In genomic region chr11:122775675-122776271, GRCh38 we compare ENCODE assay signal across 17 cellular contexts.
A peak's percentile ranks its signal among the peaks of the same experiment; 100 is the strongest.
DNase-seq lines count a peak whose midpoint lies in the region; ATAC-seq and TF ChIP-seq lines count a peak whose summit lies in the region.
"Had no signal": no experiment of that assay in that cellular context is flagged by ENCODE, and none has a peak within 500 bp of the region (broad histone marks: within the 10 kb centered on the region; RNA-seq: fewer than 3 reads in every experiment).

No MANE protein-coding gene starts in this region.

- H3K4me3 ChIP-seq in CD8-positive, alpha-beta T cell (ENCODE audit: low read depth, low read length), result no peak overlapping the region
- no peak overlapping the region for H3K4me3 ChIP-seq in WERI-Rb-1 (ENCODE audit: low read depth, low read length)
- H3K4me3 ChIP-seq: suprapubic skin had no signal

- no peak for TF ChIP-seq CTCF in CD8-positive, alpha-beta T cell (IDR thresholded peaks at IDR 0.05)
- TF ChIP-seq CTCF in chondrocyte (IDR thresholded peaks at IDR 0.05) (no peak), WERI-Rb-1 (IDR thresholded peaks at IDR 0.05; ENCODE audit: low read depth, low read length) (no peak)

- H3K4me3 Mint-ChIP-seq in activated T-cell treated with anti-CD3 and anti-CD28 coated beads, Interleukin-2, amount 50 U/mL, for 4 hours, result no peak overlapping the region
- no peak overlapping the region for H3K4me3 Mint-ChIP-seq in activated T-cell treated with anti-CD3 and anti-CD28 coated beads, Interleukin-2, amount 50 U/mL, for 72 hours
- no peak overlapping the region for H3K4me3 Mint-ChIP-seq in CD8-positive, alpha-beta T cell
- H3K4me3 Mint-ChIP-seq in activated naive CD8-positive, alpha-beta T cell treated with anti-CD3 and anti-CD28 coated beads for 36 hours, result no peak overlapping the region
- H3K4me3 Mint-ChIP-seq in stimulated activated naive B cell treated with anti-CD40 and anti-IgM and Interleukin-4, amounts not matched to agents 10 μg/mL and 1 μg/mL and 100 μg/mL, for 72 hours, result peak overlapping the region in 1 of 2 donors; percentile 15
- no peak overlapping the region for H3K4me3 Mint-ChIP-seq in chondrocyte (ENCODE audit: unreplicated experiment)
- H3K4me3 Mint-ChIP-seq: activated CD8-positive, alpha-beta memory T cell treated with anti-CD3 and anti-CD28 coated beads, Interleukin-2, amount 10 ng/mL, durations not matched to agents 7 days and 5 days had no signal

- no peaks in the 10 kb centered on the region for H3K9me3 Mint-ChIP-seq in activated T-cell treated with anti-CD3 and anti-CD28 coated beads, Interleukin-2, amount 50 U/mL, for 4 hours
- no peaks in the 10 kb centered on the region for H3K9me3 Mint-ChIP-seq in activated T-cell treated with anti-CD3 and anti-CD28 coated beads, Interleukin-2, amount 50 U/mL, for 72 hours
- H3K9me3 Mint-ChIP-seq in CD8-positive, alpha-beta T cell, result no peaks in the 10 kb centered on the region
- H3K9me3 Mint-ChIP-seq in activated naive CD8-positive, alpha-beta T cell treated with anti-CD3 and anti-CD28 coated beads for 36 hours, result peaks cover 7% of the 10 kb centered on the region
- no peaks in the 10 kb centered on the region for H3K9me3 Mint-ChIP-seq in stimulated activated naive B cell treated with anti-CD40 and anti-IgM and Interleukin-4, amounts not matched to agents 10 μg/mL and 1 μg/mL and 100 μg/mL, for 72 hours
- H3K9me3 Mint-ChIP-seq in chondrocyte (ENCODE audit: low read depth), result no peaks in the 10 kb centered on the region
- H3K9me3 Mint-ChIP-seq: activated T-helper 2 cell treated with anti-CD3 and anti-CD28 coated beads, Interferon-gamma antibody, Interleukin-2, Interleukin-4, amounts not matched to agents 10 μg/mL and 5 μg/mL and 100 μg/mL, durations not matched to agents 14 hours and 24 hours and 36 hours had no signal

- no peak overlapping the region for H3K27ac Mint-ChIP-seq in activated T-cell treated with anti-CD3 and anti-CD28 coated beads, Interleukin-2, amount 50 U/mL, for 72 hours
- peak overlapping the region; percentile 29 for H3K27ac Mint-ChIP-seq in CD8-positive, alpha-beta T cell
- peak overlapping the region; percentile 63 for H3K27ac Mint-ChIP-seq in activated naive CD8-positive, alpha-beta T cell treated with anti-CD3 and anti-CD28 coated beads for 36 hours
- no peak overlapping the region for H3K27ac Mint-ChIP-seq in stimulated activated naive B cell treated with anti-CD40 and anti-IgM and Interleukin-4, amounts not matched to agents 10 μg/mL and 1 μg/mL and 100 μg/mL, for 72 hours
- no peak overlapping the region for H3K27ac Mint-ChIP-seq in chondrocyte (ENCODE audit: unreplicated experiment)
- H3K27ac Mint-ChIP-seq: activated CD8-positive, alpha-beta memory T cell treated with anti-CD3 and anti-CD28 coated beads, Interleukin-2, amount 10 ng/mL, durations not matched to agents 7 days and 5 days; activated T-helper 2 cell treated with anti-CD3 and anti-CD28 coated beads, Interferon-gamma antibody, Interleukin-2, Interleukin-4, amounts not matched to agents 10 μg/mL and 5 μg/mL and 100 μg/mL, durations not matched to agents 14 hours and 24 hours and 36 hours; progenitor cell of endocrine pancreas had no signal

- ATAC-seq in activated T-cell treated with anti-CD3 and anti-CD28 coated beads, Interleukin-2, amount 50 U/mL, for 4 hours, result peak; percentile 52 to 59
- no peak for ATAC-seq in activated T-cell treated with anti-CD3 and anti-CD28 coated beads, Interleukin-2, amount 50 U/mL, for 72 hours (replicated peaks in 1 of 2)
- no peak for ATAC-seq in CD8-positive, alpha-beta T cell
- peak; percentile 90 to 91 for ATAC-seq in stimulated activated naive B cell treated with anti-CD40 and anti-IgM and Interleukin-4, amounts not matched to agents 10 μg/mL and 1 μg/mL and 100 μg/mL, for 72 hours (replicated peaks)
- ATAC-seq: activated CD8-positive, alpha-beta memory T cell treated with anti-CD3 and anti-CD28 coated beads, Interleukin-2, amount 10 ng/mL, durations not matched to agents 7 days and 5 days had no signal

- H3K9me3 ChIP-seq in CD8-positive, alpha-beta T cell (ENCODE audit: low read length), result no peaks in the 10 kb centered on the region
- H3K9me3 ChIP-seq in WERI-Rb-1 (ENCODE audit: severe bottlenecking), result no peaks in the 10 kb centered on the region
- H3K9me3 ChIP-seq: suprapubic skin had no signal

- no peaks in the 10 kb centered on the region for H3K27me3 Mint-ChIP-seq in activated T-cell treated with anti-CD3 and anti-CD28 coated beads, Interleukin-2, amount 50 U/mL, for 4 hours (ENCODE audit: low read depth)
- H3K27me3 Mint-ChIP-seq in activated T-cell treated with anti-CD3 and anti-CD28 coated beads, Interleukin-2, amount 50 U/mL, for 72 hours (ENCODE audit: low read depth), result no peaks in the 10 kb centered on the region
- no peaks in the 10 kb centered on the region for H3K27me3 Mint-ChIP-seq in CD8-positive, alpha-beta T cell (ENCODE audit: low read depth)
- H3K27me3 Mint-ChIP-seq in activated naive CD8-positive, alpha-beta T cell treated with anti-CD3 and anti-CD28 coated beads for 36 hours, result no peaks in the 10 kb centered on the region
- no peaks in the 10 kb centered on the region for H3K27me3 Mint-ChIP-seq in stimulated activated naive B cell treated with anti-CD40 and anti-IgM and Interleukin-4, amounts not matched to agents 10 μg/mL and 1 μg/mL and 100 μg/mL, for 72 hours
- no peaks in the 10 kb centered on the region for H3K27me3 Mint-ChIP-seq in chondrocyte (ENCODE audit: low read depth)

- H3K27me3 ChIP-seq in CD8-positive, alpha-beta T cell (ENCODE audit: insufficient read depth, low read length), result no peaks in the 10 kb centered on the region
- H3K27me3 ChIP-seq in WERI-Rb-1 (ENCODE audit: insufficient read depth, low read depth, severe bottlenecking), result peaks cover 86% of the 10 kb centered on the region

- CTCF ChIA-PET in CD8-positive, alpha-beta T cell (lab: Charles Lee), result interaction anchor here (0.7 to 24.3 kb wide), 6 partner anchors 13 to 198 kb away, joined by 3 to 405 read pairs (median 4); partner anchors contain the start of gene UBASH3B

- peaks cover 16% of the 10 kb centered on the region for H3K36me3 Mint-ChIP-seq in activated T-cell treated with anti-CD3 and anti-CD28 coated beads, Interleukin-2, amount 50 U/mL, for 4 hours (ENCODE audit: insufficient read depth)
- H3K36me3 Mint-ChIP-seq in activated T-cell treated with anti-CD3 and anti-CD28 coated beads, Interleukin-2, amount 50 U/mL, for 72 hours (ENCODE audit: insufficient read depth in 2 of 2), result peaks cover 0 to 2% of the 10 kb centered on the region in 2 donors
- peaks cover 48% of the 10 kb centered on the region for H3K36me3 Mint-ChIP-seq in CD8-positive, alpha-beta T cell
- peaks cover 30% of the 10 kb centered on the region for H3K36me3 Mint-ChIP-seq in activated naive CD8-positive, alpha-beta T cell treated with anti-CD3 and anti-CD28 coated beads for 36 hours
- H3K36me3 Mint-ChIP-seq in stimulated activated naive B cell treated with anti-CD40 and anti-IgM and Interleukin-4, amounts not matched to agents 10 μg/mL and 1 μg/mL and 100 μg/mL, for 72 hours, result peaks cover 21 to 33% of the 10 kb centered on the region in 2 donors
- H3K36me3 Mint-ChIP-seq in chondrocyte (ENCODE audit: low read depth), result peaks cover 1% of the 10 kb centered on the region

- H3K36me3 ChIP-seq in CD8-positive, alpha-beta T cell (ENCODE audit: insufficient read depth, low read length), result peaks cover 11% of the 10 kb centered on the region
- no peaks in the 10 kb centered on the region for H3K36me3 ChIP-seq in WERI-Rb-1
- H3K36me3 ChIP-seq: suprapubic skin had no signal

- no peak overlapping the region for H3K27ac ChIP-seq in CD8-positive, alpha-beta T cell (ENCODE audit: low read depth, low read length)
- no peak overlapping the region for H3K27ac ChIP-seq in WERI-Rb-1
- H3K27ac ChIP-seq: KMS-11, suprapubic skin had no signal

- POLR2A ChIA-PET in CD8-positive, alpha-beta T cell (lab: Charles Lee), result interaction anchor here (0.5 kb wide), 2 partner anchors 65 to 100 kb away, joined by 3 read pairs; no protein-coding TSS in a partner anchor

- intact Hi-C loops in CD8-positive, alpha-beta T cell (cut with DNase I, micrococcal nuclease), result no loop called here

- peaks cover 44% of the 10 kb centered on the region for H3K4me1 Mint-ChIP-seq in activated T-cell treated with anti-CD3 and anti-CD28 coated beads, Interleukin-2, amount 50 U/mL, for 4 hours (ENCODE audit: low read depth)
- peaks cover 44% of the 10 kb centered on the region for H3K4me1 Mint-ChIP-seq in activated T-cell treated with anti-CD3 and anti-CD28 coated beads, Interleukin-2, amount 50 U/mL, for 72 hours (ENCODE audit: low read depth)
- peaks cover 21% of the 10 kb centered on the region for H3K4me1 Mint-ChIP-seq in CD8-positive, alpha-beta T cell (ENCODE audit: low read depth)
- peaks cover 48% of the 10 kb centered on the region for H3K4me1 Mint-ChIP-seq in activated naive CD8-positive, alpha-beta T cell treated with anti-CD3 and anti-CD28 coated beads for 36 hours
- H3K4me1 Mint-ChIP-seq in stimulated activated naive B cell treated with anti-CD40 and anti-IgM and Interleukin-4, amounts not matched to agents 10 μg/mL and 1 μg/mL and 100 μg/mL, for 72 hours, result peaks cover 21 to 44% of the 10 kb centered on the region in 2 donors
- peaks cover 33% of the 10 kb centered on the region for H3K4me1 Mint-ChIP-seq in chondrocyte (ENCODE audit: low read depth)

- DNase-seq in activated T-cell treated with anti-CD3 and anti-CD28 coated beads, Interleukin-2, amount 50 U/mL, for 4 hours, result no peak
- no peak for DNase-seq in activated T-cell treated with anti-CD3 and anti-CD28 coated beads, Interleukin-2, amount 50 U/mL, for 72 hours
- no peak for DNase-seq in CD8-positive, alpha-beta T cell
- DNase-seq in activated naive CD8-positive, alpha-beta T cell treated with anti-CD3 and anti-CD28 coated beads for 36 hours, result no peak
- DNase-seq in stimulated activated naive B cell treated with anti-CD40 and anti-IgM and Interleukin-4, amounts not matched to agents 10 μg/mL and 1 μg/mL and 100 μg/mL, for 72 hours, result no peak
- DNase-seq in chondrocyte (ENCODE audit: low spot score) (no peak), WERI-Rb-1 (no peak), NCI-H446 treated with DMSO at 0.1 percent for 48 hours (lab: John Stamatoyannopoulos, UW) (no peak)
- DNase-seq: activated CD4-positive, alpha-beta T cell treated with anti-CD3 and anti-CD28 coated beads for 4 hours; activated CD8-positive, alpha-beta memory T cell treated with anti-CD3 and anti-CD28 coated beads, Interleukin-2, amount 10 ng/mL, durations not matched to agents 7 days and 5 days; aorta; NCI-H1436 treated with DMSO at 0.1 percent for 48 hours; NCI-H2107 had no signal

- H3K4me1 ChIP-seq in CD8-positive, alpha-beta T cell (ENCODE audit: insufficient read depth, low read length), result no peaks in the 10 kb centered on the region

Comparison
In these comparisons a context has a peak if more than half of its experiments do, and no peak if none do; other contexts are left out.
1. ATAC-seq: peak in activated T-cell treated with anti-CD3 and anti-CD28 coated beads, Interleukin-2, amount 50 U/mL, for 4 hours (2 of 2) and stimulated activated naive B cell treated with anti-CD40 and anti-IgM and Interleukin-4, amounts not matched to agents 10 μg/mL and 1 μg/mL and 100 μg/mL, for 72 hours (2 of 2); none in activated T-cell treated with anti-CD3 and anti-CD28 coated beads, Interleukin-2, amount 50 U/mL, for 72 hours (0 of 2) and CD8-positive, alpha-beta T cell (single experiment).
2. H3K27ac Mint-ChIP-seq: peak in CD8-positive, alpha-beta T cell (single experiment) and activated naive CD8-positive, alpha-beta T cell treated with anti-CD3 and anti-CD28 coated beads for 36 hours (single experiment); none in activated T-cell treated with anti-CD3 and anti-CD28 coated beads, Interleukin-2, amount 50 U/mL, for 72 hours (single experiment), stimulated activated naive B cell treated with anti-CD40 and anti-IgM and Interleukin-4, amounts not matched to agents 10 μg/mL and 1 μg/mL and 100 μg/mL, for 72 hours (single experiment) and chondrocyte (single experiment).